8 cellular contexts compared by ENCODE assay signal in genomic region chr6:134707342-134707982, GRCh38.
DNase-seq lines count a peak whose midpoint lies in the region; ATAC-seq and TF ChIP-seq lines count a peak whose summit lies in the region.

No MANE protein-coding gene starts in this region.

- H3K27ac Mint-ChIP-seq in mesothelial cell of epicardium, result peak overlapping the region; percentile 45

- no peaks in the 10 kb centered on the region for H3K27me3 Mint-ChIP-seq in mesothelial cell of epicardium (ENCODE audit: low read depth)

- no peak for ATAC-seq in HG03095 (IDR thresholded peaks at IDR 0.05; ENCODE audit: unreplicated experiment)
- no peak for ATAC-seq in HG02852 (IDR thresholded peaks at IDR 0.05; ENCODE audit: unreplicated experiment)

- H3K4me3 Mint-ChIP-seq in mesothelial cell of epicardium, result no peak overlapping the region

- H3K36me3 Mint-ChIP-seq in mesothelial cell of epicardium, result no peaks in the 10 kb centered on the region

- TF ChIP-seq POLR2A in NB4 (IDR thresholded peaks at IDR 0.05; ENCODE audit: extremely low read depth, insufficient read length), result no peak

- H3K4me1 Mint-ChIP-seq in mesothelial cell of epicardium, result peaks cover 19% of the 10 kb centered on the region

- H3K4me3 ChIP-seq in NB4 (ENCODE audit: low read depth, low read length), result no peak overlapping the region
- H3K4me3 ChIP-seq in cardiac fibroblast (replicated peaks in 1 of 2; ENCODE audit: low read depth in 2 of 2, low read length in 2 of 2), result no peak overlapping the region

- no peaks in the 10 kb centered on the region for H3K9me3 Mint-ChIP-seq in mesothelial cell of epicardium

- TF ChIP-seq CTCF in NB4 (IDR thresholded peaks at IDR 0.05; ENCODE audit: low read depth, low read length), result no peak
- TF ChIP-seq CTCF in cardiac fibroblast (IDR thresholded peaks at IDR 0.05; ENCODE audit: low read depth, low read length), result no peak
- TF ChIP-seq CTCF in mesothelial cell of epicardium (IDR thresholded peaks at IDR 0.05; ENCODE audit: unreplicated experiment), result no peak

- DNase-seq in DMS53 (lab: John Stamatoyannopoulos, UW) (peak; percentile 91), NB4 (ENCODE audit: low read depth) (peak; percentile 8), cardiac fibroblast (ENCODE audit: low read depth in 2 of 2) (peak; percentile 55 to 67), mesothelial cell of epicardium (ENCODE audit: low spot score in 2 of 2, unreplicated experiment in 2 of 2) (no peak), COR-L47 (lab: John Stamatoyannopoulos, UW) (no peak)
- no peak for DNase-seq in activated CD4-positive, alpha-beta T cell treated with anti-CD3 and anti-CD28 coated beads, Interleukin-2, amount 50 U/mL, for 48 hours

Comparison
In these comparisons a context has a peak if more than half of its experiments do, and no peak if none do; other contexts are left out.
1. DNase-seq: peak in DMS53 (single experiment), NB4 (single experiment) and cardiac fibroblast (2 of 2); none in mesothelial cell of epicardium (0 of 2), COR-L47 (single experiment) and activated CD4-positive, alpha-beta T cell treated with anti-CD3 and anti-CD28 coated beads, Interleukin-2, amount 50 U/mL, for 48 hours (0 of 2).